18 cellular contexts compared by ENCODE assay signal in the genomic region with DNA sequence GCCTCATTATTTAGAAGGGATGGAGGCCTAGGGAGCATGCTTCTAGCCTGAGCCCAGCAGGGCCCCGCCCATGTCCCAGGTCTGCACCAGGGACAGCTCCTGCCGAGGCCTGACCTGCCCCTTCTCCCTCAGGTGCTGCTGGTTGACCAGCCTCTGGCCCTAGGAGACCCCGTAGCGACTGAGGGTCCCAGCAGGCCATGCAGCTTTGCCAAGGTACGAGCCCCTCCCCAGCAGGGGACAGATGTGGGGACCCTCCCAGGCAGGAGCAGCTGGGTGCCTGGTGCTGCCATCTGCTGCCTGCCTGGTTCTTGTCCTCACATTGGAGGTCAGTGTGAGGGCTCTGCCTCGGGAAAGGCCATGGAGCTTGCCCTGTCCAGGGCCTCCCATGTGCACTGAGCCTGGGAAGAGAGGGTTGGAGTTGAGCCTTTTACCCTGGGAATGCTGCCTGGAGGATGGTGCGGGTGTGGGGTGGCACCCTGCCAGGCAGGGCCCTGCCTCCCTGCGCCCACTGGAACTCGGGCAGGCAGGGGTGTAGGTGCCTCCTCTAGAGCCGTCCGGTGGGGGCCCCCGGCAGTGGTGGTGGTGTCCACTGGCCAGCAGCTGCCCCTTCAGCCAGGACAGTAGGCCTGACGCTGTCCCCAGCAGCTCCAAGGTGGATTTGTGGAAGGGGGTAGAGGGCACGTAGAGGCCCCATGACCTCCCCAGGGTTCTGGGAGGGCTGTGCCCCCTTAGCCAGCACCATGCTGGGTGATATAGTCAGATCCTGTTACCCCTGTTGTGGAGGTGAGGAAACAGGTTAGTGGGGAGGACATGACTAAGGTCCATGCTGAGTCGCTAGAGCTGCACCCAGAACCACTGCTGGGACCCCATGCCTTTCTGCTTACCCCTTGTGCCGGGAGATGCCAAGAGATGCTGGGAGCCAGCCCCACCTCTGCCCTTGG. TPM values are rescaled to one million over a fixed set of nuclear protein-coding genes. Genes with fewer than 3 reads are reported as not detected.
DNase-seq lines count a peak whose midpoint lies in the region; ATAC-seq, FAIRE-seq and TF ChIP-seq lines count a peak whose summit lies in the region.
"Had no signal": no experiment of that assay in that cellular context is flagged by ENCODE, and none has a peak within 500 bp of the region (broad histone marks: within the 10 kb centered on the region; RNA-seq: fewer than 3 reads in every experiment).

No MANE protein-coding gene starts in this region.

- intact Hi-C loops in activated naive CD4-positive, alpha-beta T cell treated with anti-CD3 and anti-CD28 coated beads for 36 hours (cut with micrococcal nuclease) = no loop called here

- POLR2A ChIA-PET in H1 (lab: Charles Lee; ENCODE audit: partially characterized antibody) = interaction anchor here (0.9 kb wide), 1 partner anchor 40 kb away, joined by 3 read pairs; no protein-coding TSS in a partner anchor

- TF ChIP-seq CTCF in NB4 (IDR thresholded peaks at IDR 0.05; ENCODE audit: low read depth, low read length) = peak; percentile 15
- 0 out of 4 replicates have a peak, but pooled peaks of 1 of the 3 experiments have one; percentile 11 for TF ChIP-seq CTCF in H1 (IDR thresholded peaks at IDR 0.05; ENCODE audit: control extremely low read depth in 1 of 3, insufficient read depth in 1 of 3, low read depth in 1 of 3, low read length in 3 of 3)
- peak; percentile 18 for TF ChIP-seq CTCF in retinal pigment epithelial cell (conservative IDR thresholded peaks at IDR 0.05; ENCODE audit: low read depth, low read length)

- H3K27me3 Mint-ChIP-seq in activated naive CD4-positive, alpha-beta T cell treated with anti-CD3 and anti-CD28 coated beads for 36 hours (ENCODE audit: low read depth) = no peaks in the 10 kb centered on the region

- no peak overlapping the region for H3K9ac ChIP-seq in H1 (replicated peaks in 1 of 4; ENCODE audit: extremely low read depth in 1 of 4, low read depth in 3 of 4, low read length in 3 of 4)

- H4K5ac ChIP-seq in H1 (ENCODE audit: insufficient read length, low read depth, low read length) = no peak overlapping the region

- CTCF ChIA-PET in activated naive CD4-positive, alpha-beta T cell treated with anti-CD3 and anti-CD28 coated beads for 36 hours (lab: Charles Lee) = no interaction called here
- CTCF ChIA-PET in H1 (lab: Charles Lee; ENCODE audit: partially characterized antibody) = interaction anchor here (0.5 to 2.6 kb wide), 5 partner anchors 13 to 426 kb away, joined by 3 to 6 read pairs (median 5); no protein-coding TSS in a partner anchor

- H3K23me2 ChIP-seq in H1 (ENCODE audit: low read depth, low read length) = no peaks in the 10 kb centered on the region

- H3K27ac Mint-ChIP-seq in activated naive CD4-positive, alpha-beta T cell treated with anti-CD3 and anti-CD28 coated beads, Interleukin-2, amount 50 U/mL, for 72 hours = peak overlapping the region; percentile 18 to 68
- no peak overlapping the region for H3K27ac Mint-ChIP-seq in activated naive CD4-positive, alpha-beta T cell treated with anti-CD3 and anti-CD28 coated beads for 36 hours

- H3K79me1 ChIP-seq in H1 (ENCODE audit: low read depth, low read length) = no peaks in the 10 kb centered on the region

- no peak for FAIRE-seq in H1 (lab: Jason Lieb, UNC)

- H3K4me1 ChIP-seq in H1 (replicated peaks in 1 of 4; ENCODE audit: control insufficient read depth in 3 of 4, insufficient read depth in 4 of 4, low read length in 3 of 4) = peaks cover 0 to 15% (median under 1%) of the 10 kb centered on the region in 4 experiments; a peak in 4 of 7 replicates

- no peak overlapping the region for H2BK120ac ChIP-seq in H1 (replicated peaks; ENCODE audit: low read depth, low read length)

- H2BK15ac ChIP-seq in H1 (ENCODE audit: low read length) = no peak overlapping the region

- H3K36me3 ChIP-seq in H1 (ENCODE audit: control insufficient read depth in 2 of 4, insufficient read depth in 4 of 4, low read length in 3 of 4) = no peaks in the 10 kb centered on the region; a peak in 1 of 8 replicates
- H3K36me3 ChIP-seq: ovary had no signal

- no peaks in the 10 kb centered on the region for H3K27me3 ChIP-seq in H1 (replicated peaks in 1 of 4; ENCODE audit: control insufficient read depth in 3 of 4, extremely low read depth in 1 of 4, insufficient read depth in 3 of 4, low read length in 3 of 4)
- H3K27me3 ChIP-seq: ovary had no signal

- no peak overlapping the region for H3K27ac ChIP-seq in H1 (ENCODE audit: low read depth, low read length)
- H3K27ac ChIP-seq: ovary had no signal

- DNase-seq in activated naive CD4-positive, alpha-beta T cell treated with anti-CD3 and anti-CD28 coated beads, Interleukin-2, amount 50 U/mL, for 72 hours (ENCODE audit: low spot score in 2 of 2) = no peak
- no peak for DNase-seq in activated naive CD4-positive, alpha-beta T cell treated with anti-CD3 and anti-CD28 coated beads for 36 hours
- DNase-seq in NB4 (ENCODE audit: low read depth) = no peak
- DNase-seq in H1 (ENCODE audit: low read depth in 1 of 2, low spot score in 2 of 2) = no peak
- no peak for DNase-seq in retinal pigment epithelial cell (ENCODE audit: low read depth)
- no peak for DNase-seq in EL
- DNase-seq in AG20443 (ENCODE audit: low spot score) = no peak
- DNase-seq in AG08396 (ENCODE audit: low spot score) = no peak
- DNase-seq: activated gamma-delta T cell, hippocampal formation, Karpas-422, kidney glomerular epithelial cell, NCI-H187, NCI-H510A, ovary, RPMI8226, trophoblast cell had no signal

- H3K9me3 Mint-ChIP-seq in activated naive CD4-positive, alpha-beta T cell treated with anti-CD3 and anti-CD28 coated beads, Interleukin-2, amount 50 U/mL, for 72 hours = no peaks in the 10 kb centered on the region
- H3K9me3 Mint-ChIP-seq in activated naive CD4-positive, alpha-beta T cell treated with anti-CD3 and anti-CD28 coated beads for 36 hours = no peaks in the 10 kb centered on the region

- H2AK5ac ChIP-seq in H1 (ENCODE audit: low read depth, low read length) = no peak overlapping the region

- TF ChIP-seq POLR2A in NB4 (IDR thresholded peaks at IDR 0.05; ENCODE audit: extremely low read depth, insufficient read length) = no peak
- TF ChIP-seq POLR2A in H1 (IDR thresholded peaks at IDR 0.05; ENCODE audit: control extremely low read depth in 1 of 2, low read depth in 2 of 2, low read length in 2 of 2) = no peak

- no peak overlapping the region for H3K4me3 Mint-ChIP-seq in activated naive CD4-positive, alpha-beta T cell treated with anti-CD3 and anti-CD28 coated beads for 36 hours

- H3K4me2 ChIP-seq in H1 (ENCODE audit: insufficient read depth in 1 of 2, low read depth in 2 of 2, low read length in 2 of 2) = no peak overlapping the region

- H3K23ac ChIP-seq in H1 (ENCODE audit: insufficient read length) = no peak overlapping the region

- ATAC-seq in activated naive CD4-positive, alpha-beta T cell treated with anti-CD3 and anti-CD28 coated beads, Interleukin-2, amount 50 U/mL, for 72 hours = no peak

- H3K56ac ChIP-seq in H1 (replicated peaks; ENCODE audit: insufficient read length, low read depth, low read length) = no peak overlapping the region

- no peak overlapping the region for H2BK12ac ChIP-seq in H1 (ENCODE audit: low read depth, low read length)

- H3K4ac ChIP-seq in H1 (replicated peaks; ENCODE audit: insufficient read length, low read depth, low read length) = no peak overlapping the region

- H3K36me3 Mint-ChIP-seq in activated naive CD4-positive, alpha-beta T cell treated with anti-CD3 and anti-CD28 coated beads, Interleukin-2, amount 50 U/mL, for 72 hours = no peaks in the 10 kb centered on the region
- peaks cover 1% of the 10 kb centered on the region for H3K36me3 Mint-ChIP-seq in activated naive CD4-positive, alpha-beta T cell treated with anti-CD3 and anti-CD28 coated beads for 36 hours (ENCODE audit: low read depth)

- H2BK5ac ChIP-seq in H1 (ENCODE audit: low read depth, low read length) = no peak overlapping the region

- no peak overlapping the region for H2BK20ac ChIP-seq in H1 (ENCODE audit: low read length)

- H3K18ac ChIP-seq in H1 (ENCODE audit: extremely low read depth, low read length) = no peak overlapping the region; the same call in 1 of the 2 replicates

- H2AFZ ChIP-seq in H1 (ENCODE audit: low read length) = no peak overlapping the region

- WGBS in H1 (ENCODE audit: extremely low coverage in 1 of 2, insufficient coverage in 1 of 2, insufficient read length in 1 of 2, insufficient replicate concordance in 2 of 2, low coverage in 1 of 2, low lambda C conversion rate in 2 of 2, missing lambda C conversion rate in 1 of 2), 2 experiments = 89% methylated on average over 16 of the region's 16 CpGs; no CpG with 5 or more reads in 1 of the 2 experiments

- H4K91ac ChIP-seq in H1 (replicated peaks; ENCODE audit: insufficient read length, low read length) = no peak overlapping the region

- H3K4me3 ChIP-seq in NB4 (ENCODE audit: low read depth, low read length) (no peak overlapping the region), H1 (ENCODE audit: extremely low read depth in 1 of 4, insufficient read depth in 2 of 4, low read depth in 3 of 4, low read length in 4 of 4) (no peak overlapping the region), retinal pigment epithelial cell (ENCODE audit: low read length) (no peak overlapping the region)
- H3K4me3 ChIP-seq: ovary had no signal

- peaks cover 12% of the 10 kb centered on the region for H3K4me1 Mint-ChIP-seq in activated naive CD4-positive, alpha-beta T cell treated with anti-CD3 and anti-CD28 coated beads for 36 hours (ENCODE audit: low read depth)

- peaks cover 14 to 19% of the 10 kb centered on the region in 2 experiments for H4K20me1 ChIP-seq in H1 (replicated peaks in 1 of 2; ENCODE audit: control insufficient read depth in 1 of 2, insufficient read depth in 2 of 2, low read length in 2 of 2)

- TF ChIP-seq RAD21 in H1 (IDR thresholded peaks at IDR 0.05 in 1 of 2, conservative IDR thresholded peaks at IDR 0.05 in 1 of 2; ENCODE audit: low read depth in 2 of 2, low read length in 2 of 2) = no peak; a peak in 1 of 4 replicates

- peak overlapping the region; percentile 75; the same call in 1 of the 2 replicates for H4K8ac ChIP-seq in H1 (ENCODE audit: extremely low read depth, insufficient read depth, low read length)

- no peaks in the 10 kb centered on the region for H3K79me2 ChIP-seq in H1 (ENCODE audit: control insufficient read depth in 1 of 2, insufficient read depth in 2 of 2, low read length in 2 of 2)

- no peaks in the 10 kb centered on the region for H3K9me3 ChIP-seq in H1 (ENCODE audit: insufficient read depth in 2 of 2, low read depth in 1 of 2, low read length in 1 of 2)
- H3K9me3 ChIP-seq: ovary had no signal

- no peak for TF ChIP-seq EP300 in H1 (IDR thresholded peaks at IDR 0.05; ENCODE audit: borderline replicate concordance in 1 of 2, low read depth in 2 of 2, low read length in 2 of 2)

- no peak overlapping the region for H3K14ac ChIP-seq in H1 (ENCODE audit: insufficient read length)

RNA-seq across cellular contexts. Expression of a gene that starts 2.2 kb away (rescaled TPM):
- total RNA-seq in activated naive CD4-positive, alpha-beta T cell treated with anti-CD3 and anti-CD28 coated beads, Interleukin-2, amount 50 U/mL, for 72 hours = 1 to 10 TPM in 1 of 2 donors, under 1 TPM in 1; 0.48 to 1.6 TPM
- total RNA-seq in activated naive CD4-positive, alpha-beta T cell treated with anti-CD3 and anti-CD28 coated beads for 36 hours = under 1 TPM; 0.49 to 0.55 TPM
- total RNA-seq in H1 (2021; fragmentation: NEBNext Ultra II Directional; extraction: Animal tissue kit (Norgen Biotek cat#: 25700)) = 0.45 and 0.78 TPM in 2 replicates
- polyA plus RNA-seq in H1 (2011; rRNA removed) = 0.23 and 0.39 TPM in 2 replicates
- 0.28 TPM for polyA plus RNA-seq in H1 (2011; cell fraction: cytosol; rRNA removed)
- 1.7 TPM for polyA plus RNA-seq in H1 (2011; cell fraction: nucleus; rRNA removed)
- polyA plus RNA-seq in H1 (2012, experiment 1 of 2) = 0.15 to 0.43 TPM (median 0.34 TPM) in 4 replicates
- polyA plus RNA-seq in H1 (2012, experiment 2 of 2) = not detected
- polyA plus RNA-seq in H1 (2013, experiment 1 of 2) = 0.22 TPM
- polyA plus RNA-seq in H1 (2013, experiment 2 of 2) = 0.15 TPM
- polyA minus RNA-seq in H1 (2011; rRNA and poly(A)+ RNA removed) = 0.12 and 0.28 TPM in 2 replicates
- not detected for polyA minus RNA-seq in H1 (2011; cell fraction: cytosol; rRNA and poly(A)+ RNA removed)
- polyA minus RNA-seq in H1 (2011; cell fraction: nucleus; rRNA and poly(A)+ RNA removed) = 1.6 TPM
- polyA plus RNA-seq: fibroblast of lung had no signal

RNA-seq across cellular contexts. Expression of a gene that starts 46.1 kb away (rescaled TPM):
- 10 to 100 TPM in 1 of 2 donors, 1 to 10 TPM in 1; 5.3 to 15.6 TPM for total RNA-seq in activated naive CD4-positive, alpha-beta T cell treated with anti-CD3 and anti-CD28 coated beads, Interleukin-2, amount 50 U/mL, for 72 hours
- 1 to 10 TPM; 8.7 to 8.9 TPM for total RNA-seq in activated naive CD4-positive, alpha-beta T cell treated with anti-CD3 and anti-CD28 coated beads for 36 hours
- total RNA-seq in H1 (2021; fragmentation: NEBNext Ultra II Directional; extraction: Animal tissue kit (Norgen Biotek cat#: 25700)) = 16.3 and 16.4 TPM in 2 replicates
- polyA plus RNA-seq in H1 (2011; rRNA removed) = 6.0 and 10.7 TPM in 2 replicates
- 10.1 TPM for polyA plus RNA-seq in H1 (2011; cell fraction: cytosol; rRNA removed)
- 30.0 TPM for polyA plus RNA-seq in H1 (2011; cell fraction: nucleus; rRNA removed)
- polyA plus RNA-seq in H1 (2012, experiment 1 of 2) = 12.7 to 26.6 TPM (median 20.0 TPM) in 4 replicates
- 17.8 TPM for polyA plus RNA-seq in H1 (2012, experiment 2 of 2)
- 10.6 TPM for polyA plus RNA-seq in H1 (2013, experiment 1 of 2)
- polyA plus RNA-seq in H1 (2013, experiment 2 of 2) = 10.3 TPM
- 10.8 and 12.0 TPM in 2 replicates for polyA minus RNA-seq in H1 (2011; rRNA and poly(A)+ RNA removed)
- 15.5 TPM for polyA minus RNA-seq in H1 (2011; cell fraction: cytosol; rRNA and poly(A)+ RNA removed)
- polyA minus RNA-seq in H1 (2011; cell fraction: nucleus; rRNA and poly(A)+ RNA removed) = 28.6 TPM
